Comparison of ENCODE assay signal across 8 cellular contexts in the genomic region with DNA sequence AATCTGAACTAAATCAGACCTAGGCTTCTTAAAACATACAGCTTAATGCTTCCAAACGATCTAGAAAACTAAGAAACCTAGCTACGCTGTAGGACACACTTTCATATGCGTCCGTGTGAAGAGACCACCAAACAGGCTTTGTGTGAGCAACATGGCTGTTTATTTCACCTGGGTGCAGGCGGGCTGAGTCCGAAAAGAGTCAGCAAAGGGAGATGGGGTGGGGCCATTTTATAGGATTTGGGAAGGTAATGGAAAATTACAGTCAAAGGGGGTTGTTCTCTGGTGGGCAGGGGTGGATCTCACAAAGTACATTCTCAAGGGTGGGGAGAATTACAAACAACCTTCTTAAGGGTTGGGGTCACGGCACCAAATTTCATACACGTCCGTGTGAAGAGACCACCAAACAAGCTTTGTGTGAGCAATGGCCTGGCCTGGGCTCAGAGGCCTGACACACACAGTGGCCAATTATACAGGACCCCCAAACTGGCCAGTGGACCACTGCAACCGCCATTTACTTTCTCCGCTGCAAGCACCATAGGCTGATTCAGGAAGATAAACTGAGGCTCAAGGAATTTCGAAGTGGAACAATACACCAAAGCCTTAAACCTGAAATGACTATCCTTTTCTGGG. TPM values are rescaled to one million over a fixed set of nuclear protein-coding genes. Genes with fewer than 3 reads are reported as not detected.
DNase-seq lines count a peak whose midpoint lies in the region; ATAC-seq, FAIRE-seq and TF ChIP-seq lines count a peak whose summit lies in the region.
"Not testable (repeated sequence)": the region's sequence is repeated elsewhere in the genome, so short reads cannot be mapped to it uniquely, and the experiment has no call there.

No MANE protein-coding gene starts in this region.

- peak overlapping the region in 7 of 8 donors; percentile 15 to 89 (median 83) for H3K27ac Mint-ChIP-seq in CD8-positive, alpha-beta memory T cell
- H3K27ac Mint-ChIP-seq in activated CD4-positive, alpha-beta T cell treated with anti-CD3 and anti-CD28 coated beads for 36 hours: peak overlapping the region; percentile 63

- H3K9me3 ChIP-seq in CD8-positive, alpha-beta memory T cell (ENCODE audit: low read length); keratinocyte (ENCODE audit: control insufficient read depth, low read depth, low read length); neuron (ENCODE audit: low read length); subcutaneous abdominal adipose tissue (ENCODE audit: control insufficient read depth in 5 of 5, low read length in 5 of 5): not testable (repeated sequence)

- intact Hi-C loops in activated CD4-positive, alpha-beta T cell treated with anti-CD3 and anti-CD28 coated beads for 36 hours (cut with DNase I, micrococcal nuclease): loop anchor here (5.0 kb wide), 5 partner anchors 111 to 594 kb away; a partner anchor contains a TSS

- in situ Hi-C loops in astrocyte of the spinal cord (cut with HindIII; ENCODE audit: low sequenced_read_pairs): not testable (repeated sequence)

- H2AFZ ChIP-seq in KMS-11 (ENCODE audit: low read depth); keratinocyte (ENCODE audit: control insufficient read depth, low read length); neuron (ENCODE audit: low read depth, low read length): not testable (repeated sequence)

- not testable (repeated sequence) for H3K36me3 Mint-ChIP-seq in CD8-positive, alpha-beta memory T cell; activated CD4-positive, alpha-beta T cell treated with anti-CD3 and anti-CD28 coated beads for 36 hours (ENCODE audit: low read depth)

- not testable (repeated sequence) for TF ChIP-seq CTCF in KMS-11 (conservative IDR thresholded peaks at IDR 0.05; ENCODE audit: low read depth, low read length); astrocyte of the spinal cord (IDR thresholded peaks at IDR 0.05; ENCODE audit: low read depth, low read length); epithelial cell of proximal tubule (conservative IDR thresholded peaks at IDR 0.05; ENCODE audit: low read depth, low read length); keratinocyte (optimal IDR thresholded peaks at IDR 0.05 in 1 of 3, IDR thresholded peaks at IDR 0.05 in 1 of 3, conservative IDR thresholded peaks at IDR 0.05 in 1 of 3; ENCODE audit: extremely low read depth in 1 of 3, insufficient read depth in 2 of 3, low read length in 3 of 3)

- not testable (repeated sequence) for H3K4me1 ChIP-seq in CD8-positive, alpha-beta memory T cell (ENCODE audit: insufficient read depth, low read length); keratinocyte (ENCODE audit: control insufficient read depth, extremely low read depth, insufficient read depth, low read length)
- H3K4me1 ChIP-seq in KMS-11 (ENCODE audit: low read depth, poor library complexity, severe bottlenecking): peaks cover 30% of the 10 kb centered on the region
- peaks cover 42% of the 10 kb centered on the region for H3K4me1 ChIP-seq in neuron (ENCODE audit: insufficient read depth, low read length)
- H3K4me1 ChIP-seq in subcutaneous abdominal adipose tissue (ENCODE audit: control insufficient read depth in 5 of 5, insufficient read depth in 5 of 5, low read length in 5 of 5): peaks cover 0 to 37% (median 16%) of the 10 kb centered on the region in 5 donors

- DNase-seq in CD8-positive, alpha-beta memory T cell; activated CD4-positive, alpha-beta T cell treated with anti-CD3 and anti-CD28 coated beads for 36 hours; astrocyte of the spinal cord (ENCODE audit: low read depth, low spot score); epithelial cell of proximal tubule (ENCODE audit: low read depth); keratinocyte (ENCODE audit: low read depth, low spot score): not testable (repeated sequence)

- H3K4me3 Mint-ChIP-seq in CD8-positive, alpha-beta memory T cell: peak overlapping the region; percentile 71 to 89 (median 79)
- peak overlapping the region; percentile 72 for H3K4me3 Mint-ChIP-seq in activated CD4-positive, alpha-beta T cell treated with anti-CD3 and anti-CD28 coated beads for 36 hours

- H3K9ac ChIP-seq in KMS-11 (peak overlapping the region; percentile 94), keratinocyte (ENCODE audit: control insufficient read depth, extremely low read depth, insufficient read depth, low read length) (peak overlapping the region; percentile 83), subcutaneous abdominal adipose tissue (ENCODE audit: low read length in 5 of 5) (peak overlapping the region in 2 of 5 donors; percentile 70 to 77)

- H3K27me3 ChIP-seq in CD8-positive, alpha-beta memory T cell (ENCODE audit: insufficient read depth, low read length, poor library complexity, severe bottlenecking); KMS-11 (ENCODE audit: insufficient read depth, low read depth); keratinocyte (ENCODE audit: control insufficient read depth, extremely low read depth, insufficient read depth, low read length); neuron (ENCODE audit: insufficient read depth, low read length); subcutaneous abdominal adipose tissue (ENCODE audit: control insufficient read depth in 5 of 5, insufficient read depth in 4 of 5, low read length in 5 of 5): not testable (repeated sequence)

- POLR2A ChIA-PET in CD8-positive, alpha-beta memory T cell (lab: Charles Lee); activated CD4-positive, alpha-beta T cell treated with anti-CD3 and anti-CD28 coated beads for 36 hours (lab: Charles Lee): not testable (repeated sequence)

- CTCF ChIA-PET in CD8-positive, alpha-beta memory T cell (lab: Charles Lee): interaction anchor here (1.0 kb wide), 1 partner anchor 42 kb away, joined by 3 read pairs; no protein-coding TSS in a partner anchor
- CTCF ChIA-PET in activated CD4-positive, alpha-beta T cell treated with anti-CD3 and anti-CD28 coated beads for 36 hours (lab: Charles Lee): not testable (repeated sequence)

- not testable (repeated sequence) for H3K9me3 Mint-ChIP-seq in CD8-positive, alpha-beta memory T cell; activated CD4-positive, alpha-beta T cell treated with anti-CD3 and anti-CD28 coated beads for 36 hours (ENCODE audit: low read depth)

- not testable (repeated sequence) for FAIRE-seq in keratinocyte (lab: Jason Lieb, UNC)

- not testable (repeated sequence) for H3K9me1 ChIP-seq in keratinocyte (ENCODE audit: control insufficient read depth, extremely low read depth, insufficient read depth, low read length)

- H4K20me1 ChIP-seq in KMS-11 (ENCODE audit: insufficient read depth); keratinocyte (ENCODE audit: control insufficient read depth, extremely low read depth, insufficient read depth, low read length): not testable (repeated sequence)

- H3K4me2 ChIP-seq in KMS-11 (peak overlapping the region; percentile 91), keratinocyte (ENCODE audit: control insufficient read depth, extremely low read depth, insufficient read depth, low read depth, low read length) (peak overlapping the region; percentile 76)

- peak overlapping the region; percentile 31 for H3K27ac ChIP-seq in CD8-positive, alpha-beta memory T cell (ENCODE audit: low read depth, low read length)
- H3K27ac ChIP-seq in KMS-11 (peak overlapping the region; percentile 99), keratinocyte (ENCODE audit: control insufficient read depth, insufficient read depth, low read length) (peak overlapping the region; percentile 78), subcutaneous abdominal adipose tissue (ENCODE audit: low read depth, low read length) (peak overlapping the region; percentile 54)

- peaks cover 26 to 43% (median 33%) of the 10 kb centered on the region in 3 donors for H3K4me1 Mint-ChIP-seq in CD8-positive, alpha-beta memory T cell
- H3K4me1 Mint-ChIP-seq in activated CD4-positive, alpha-beta T cell treated with anti-CD3 and anti-CD28 coated beads for 36 hours: peaks cover 51% of the 10 kb centered on the region

- dilution Hi-C loops in keratinocyte (cut with MboI; ENCODE audit: extremely low pct_ligation_motif_present, low sequenced_read_pairs): not testable (repeated sequence)

- peaks cover 1 to 10% of the 10 kb centered on the region in 2 donors for H3K27me3 Mint-ChIP-seq in CD8-positive, alpha-beta memory T cell
- not testable (repeated sequence) for H3K27me3 Mint-ChIP-seq in activated CD4-positive, alpha-beta T cell treated with anti-CD3 and anti-CD28 coated beads for 36 hours

- not testable (repeated sequence) for H3K36me3 ChIP-seq in CD8-positive, alpha-beta memory T cell (ENCODE audit: insufficient read depth, low read length); KMS-11 (ENCODE audit: insufficient read depth); keratinocyte (ENCODE audit: control insufficient read depth in 2 of 2, extremely low read depth in 1 of 2, insufficient read depth in 2 of 2, low read length in 2 of 2); neuron (ENCODE audit: insufficient read depth, low read length); subcutaneous abdominal adipose tissue (ENCODE audit: control insufficient read depth in 5 of 5, insufficient read depth in 5 of 5, low read length in 5 of 5)

- ATAC-seq in activated CD4-positive, alpha-beta T cell treated with anti-CD3 and anti-CD28 coated beads for 36 hours: not testable (repeated sequence)

- H3K79me2 ChIP-seq in KMS-11 (ENCODE audit: insufficient read depth, low read depth) (peaks cover 62% of the 10 kb centered on the region), keratinocyte (ENCODE audit: control insufficient read depth, insufficient read depth, low read length) (peaks cover 41% of the 10 kb centered on the region)

- not testable (repeated sequence) for H3K4me3 ChIP-seq in CD8-positive, alpha-beta memory T cell (ENCODE audit: low read length); KMS-11 (IDR thresholded peaks at IDR 0.05; ENCODE audit: insufficient read depth, low read depth, low read length)
- H3K4me3 ChIP-seq in astrocyte of the spinal cord (ENCODE audit: low read depth, low read length): peak overlapping the region; percentile 72
- peak overlapping the region; percentile 81 for H3K4me3 ChIP-seq in epithelial cell of proximal tubule (ENCODE audit: low read depth, low read length)
- peak overlapping the region; percentile 46 to 81 (median 68) for H3K4me3 ChIP-seq in keratinocyte (ENCODE audit: control insufficient read depth in 2 of 3, extremely low read depth in 1 of 3, insufficient read depth in 2 of 3, low read depth in 1 of 3, low read length in 3 of 3)
- H3K4me3 ChIP-seq in neuron (ENCODE audit: low read length): peak overlapping the region; percentile 88
- H3K4me3 ChIP-seq in subcutaneous abdominal adipose tissue (ENCODE audit: low read depth in 1 of 5, low read length in 5 of 5): peak overlapping the region in 3 of 5 donors; percentile 35 to 72 (median 65)

RNA-seq across cellular contexts. Expression of a gene that starts 58.4 kb away (rescaled TPM):
- total RNA-seq in CD8-positive, alpha-beta memory T cell: not detected
- polyA plus RNA-seq in CD8-positive, alpha-beta memory T cell: not detected
- not detected for total RNA-seq in activated CD4-positive, alpha-beta T cell treated with anti-CD3 and anti-CD28 coated beads for 36 hours
- 0.07 TPM in 1 of 2 replicates, not detected in the other for total RNA-seq in epithelial cell of proximal tubule
- not detected in 3 replicates for polyA plus RNA-seq in keratinocyte
- not detected for polyA plus RNA-seq in keratinocyte (2011; ENCODE audit: low read depth)
- 0.08 TPM in 1 of 2 replicates, not detected in the other for polyA plus RNA-seq in keratinocyte (2011; cell fraction: cytosol; rRNA removed)
- 0.05 and 0.08 TPM in 2 replicates for polyA plus RNA-seq in keratinocyte (2011; cell fraction: nucleus; rRNA removed)
- polyA plus RNA-seq in keratinocyte (2012; ENCODE audit: low replicate concordance): 0.10 TPM in 1 of 2 replicates, not detected in the other
- not detected in 3 replicates for polyA minus RNA-seq in keratinocyte
- not detected for polyA minus RNA-seq in keratinocyte (2011; cell fraction: cytosol; rRNA and poly(A)+ RNA removed)
- not detected in 2 replicates for polyA minus RNA-seq in keratinocyte (2011; cell fraction: nucleus; rRNA and poly(A)+ RNA removed)

Comparison
In these comparisons a context has a peak if more than half of its experiments do, and no peak if none do; other contexts are left out.
1. H3K27ac ChIP-seq: peak in every context shown above with its lines; median percentile 99 in KMS-11; 78 in keratinocyte; 54 in subcutaneous abdominal adipose tissue; 31 in CD8-positive, alpha-beta memory T cell.